In genomic region chr2:60867848-60868247, GRCh38 we compare ENCODE assay signal across 10 cellular contexts. TPM values are rescaled to one million over a fixed set of nuclear protein-coding genes. Genes with fewer than 3 reads are reported as not detected.
DNase-seq lines count a peak whose midpoint lies in the region; ATAC-seq, FAIRE-seq and TF ChIP-seq lines count a peak whose summit lies in the region.
"Had no signal": no experiment of that assay in that cellular context is flagged by ENCODE, and none has a peak within 500 bp of the region (broad histone marks: within the 10 kb centered on the region; RNA-seq: fewer than 3 reads in every experiment).

No MANE protein-coding gene starts in this region.

- peaks cover 0 to 1% of the 10 kb centered on the region in 2 donors for H3K4me1 ChIP-seq in lung (ENCODE audit: control insufficient read depth in 2 of 2, insufficient read depth in 2 of 2, low read length in 2 of 2)
- H3K4me1 ChIP-seq: pancreas had no signal

- peak; percentile 81 for ATAC-seq in lung (ENCODE audit: insufficient read depth, low FRiP score)
- ATAC-seq in GM18861 (IDR thresholded peaks at IDR 0.05; ENCODE audit: unreplicated experiment), result no peak
- ATAC-seq in HG03571 (IDR thresholded peaks at IDR 0.05; ENCODE audit: unreplicated experiment), result no peak

- H3K27me3 Mint-ChIP-seq in activated naive CD4-positive, alpha-beta T cell treated with anti-CD3 and anti-CD28 coated beads, Interleukin-2, amount 10 ng/mL, durations not matched to agents 7 days and 5 days, result no peaks in the 10 kb centered on the region
- no peaks in the 10 kb centered on the region for H3K27me3 Mint-ChIP-seq in glutamatergic neuron (ENCODE audit: unreplicated experiment)

- H3K36me3 ChIP-seq in lung (ENCODE audit: control insufficient read depth in 2 of 2, insufficient read depth in 2 of 2, low read length in 2 of 2), result no peaks in the 10 kb centered on the region
- H3K36me3 ChIP-seq: pancreas had no signal

- TF ChIP-seq CTCF in lung (IDR thresholded peaks at IDR 0.05; ENCODE audit: control extremely low read depth, extremely low read depth) (no peak), glutamatergic neuron (IDR thresholded peaks at IDR 0.05; ENCODE audit: partially characterized antibody, unreplicated experiment) (no peak)

- H3K4me3 Mint-ChIP-seq in activated naive CD4-positive, alpha-beta T cell treated with anti-CD3 and anti-CD28 coated beads, Interleukin-2, amount 10 ng/mL, durations not matched to agents 7 days and 5 days, result no peak overlapping the region
- no peak overlapping the region for H3K4me3 Mint-ChIP-seq in glutamatergic neuron (ENCODE audit: unreplicated experiment)

- DNase-seq in GM12891 (ENCODE audit: insufficient read length, low spot score), result no peak
- peak; percentile 99 for DNase-seq in MV-4-11 (lab: John Stamatoyannopoulos, UW)
- peak; percentile 63 for DNase-seq in activated naive CD4-positive, alpha-beta T cell treated with anti-CD3 and anti-CD28 coated beads, Interleukin-2, amount 10 ng/mL, durations not matched to agents 7 days and 5 days
- DNase-seq in lung (ENCODE audit: low spot score), result peak; percentile 46
- DNase-seq in glutamatergic neuron, result no peak
- no peak for DNase-seq in OCI-M2 (lab: John Stamatoyannopoulos, UW; ENCODE audit: unreplicated experiment)
- DNase-seq: NCI-H524, pancreas had no signal

- H3K9me3 Mint-ChIP-seq in activated naive CD4-positive, alpha-beta T cell treated with anti-CD3 and anti-CD28 coated beads, Interleukin-2, amount 10 ng/mL, durations not matched to agents 7 days and 5 days, result peaks cover 24% of the 10 kb centered on the region
- H3K9me3 Mint-ChIP-seq in glutamatergic neuron (ENCODE audit: unreplicated experiment), result no peaks in the 10 kb centered on the region

- CTCF ChIA-PET in activated naive CD4-positive, alpha-beta T cell treated with anti-CD3 and anti-CD28 coated beads, Interleukin-2, amount 10 ng/mL, durations not matched to agents 7 days and 5 days (lab: Charles Lee), result interaction anchor here (1.3 kb wide), 1 partner anchor 50 kb away, joined by 6 read pairs; no protein-coding TSS in a partner anchor

- 14 to 31% methylated on average over 5 of the region's 5 CpGs for WGBS in lung, 2 donors

- peaks cover 29% of the 10 kb centered on the region for H3K36me3 Mint-ChIP-seq in activated naive CD4-positive, alpha-beta T cell treated with anti-CD3 and anti-CD28 coated beads, Interleukin-2, amount 10 ng/mL, durations not matched to agents 7 days and 5 days
- no peaks in the 10 kb centered on the region for H3K36me3 Mint-ChIP-seq in glutamatergic neuron (ENCODE audit: unreplicated experiment)

- no peaks in the 10 kb centered on the region for H3K9me3 ChIP-seq in lung (ENCODE audit: control insufficient read depth in 2 of 2, insufficient read depth in 1 of 2, low read length in 1 of 2)
- H3K9me3 ChIP-seq: pancreas had no signal

- TF ChIP-seq POLR2A in GM12891 (IDR thresholded peaks at IDR 0.05; ENCODE audit: low read depth, low read length), result no peak

- peaks cover 29% of the 10 kb centered on the region for H3K4me1 Mint-ChIP-seq in activated naive CD4-positive, alpha-beta T cell treated with anti-CD3 and anti-CD28 coated beads, Interleukin-2, amount 10 ng/mL, durations not matched to agents 7 days and 5 days
- no peaks in the 10 kb centered on the region for H3K4me1 Mint-ChIP-seq in glutamatergic neuron (ENCODE audit: low read depth, unreplicated experiment)

- H3K4me3 ChIP-seq in lung, result no peak overlapping the region
- H3K4me3 ChIP-seq: pancreas had no signal

- H3K27me3 ChIP-seq in lung (ENCODE audit: control insufficient read depth, insufficient read depth), result no peaks in the 10 kb centered on the region
- H3K27me3 ChIP-seq: pancreas had no signal

- H3K27ac ChIP-seq in lung (ENCODE audit: low read depth in 1 of 2, low read length in 1 of 2), result no peak overlapping the region

- peak overlapping the region; percentile 90 for H3K27ac Mint-ChIP-seq in activated naive CD4-positive, alpha-beta T cell treated with anti-CD3 and anti-CD28 coated beads, Interleukin-2, amount 10 ng/mL, durations not matched to agents 7 days and 5 days
- no peak overlapping the region for H3K27ac Mint-ChIP-seq in glutamatergic neuron (ENCODE audit: unreplicated experiment)

- no peak for FAIRE-seq in GM12891 (lab: Jason Lieb, UNC)
- FAIRE-seq: pancreas had no signal

TF ChIP-seq in GM12891, 5 proteins besides CTCF, POLR2A, EP300 and RAD21:
- TF ChIP-seq TAF1 (IDR thresholded peaks at IDR 0.05; ENCODE audit: low read depth, low read length) (no peak), PAX5 (IDR thresholded peaks at IDR 0.05; ENCODE audit: insufficient read depth, low read length, severe bottlenecking) (no peak), SPI1 (IDR thresholded peaks at IDR 0.05; ENCODE audit: low read depth, low read length) (peak; percentile 60), POLR2AphosphoS5 (IDR thresholded peaks at IDR 0.05; ENCODE audit: low read depth, low read length) (no peak), POU2F2 (IDR thresholded peaks at IDR 0.05; ENCODE audit: low read depth, low read length) (no peak)

RNA-seq across cellular contexts. Expression of gene REL, which starts 13.5 kb away (rescaled TPM):
- polyA plus RNA-seq in GM12891 (2012; ENCODE audit: low read depth, missing spikeins), result 9.3 TPM
- total RNA-seq in lung (10 to 100 TPM; 26.9 to 37.0 TPM), glutamatergic neuron (ENCODE audit: unreplicated experiment) (2.1 TPM)
- 10 to 100 TPM in 1 of 2 donors, 1 to 10 TPM in 1; 3.4 to 10.8 TPM for polyA plus RNA-seq in lung

Comparison
In these comparisons a context has a peak if more than half of its experiments do, and no peak if none do; other contexts are left out.
1. DNase-seq: peak in MV-4-11 (single experiment), activated naive CD4-positive, alpha-beta T cell treated with anti-CD3 and anti-CD28 coated beads, Interleukin-2, amount 10 ng/mL, durations not matched to agents 7 days and 5 days (single experiment) and lung (single experiment); none in GM12891 (single experiment), glutamatergic neuron (single experiment) and OCI-M2 (single experiment).